In the genomic region with DNA sequence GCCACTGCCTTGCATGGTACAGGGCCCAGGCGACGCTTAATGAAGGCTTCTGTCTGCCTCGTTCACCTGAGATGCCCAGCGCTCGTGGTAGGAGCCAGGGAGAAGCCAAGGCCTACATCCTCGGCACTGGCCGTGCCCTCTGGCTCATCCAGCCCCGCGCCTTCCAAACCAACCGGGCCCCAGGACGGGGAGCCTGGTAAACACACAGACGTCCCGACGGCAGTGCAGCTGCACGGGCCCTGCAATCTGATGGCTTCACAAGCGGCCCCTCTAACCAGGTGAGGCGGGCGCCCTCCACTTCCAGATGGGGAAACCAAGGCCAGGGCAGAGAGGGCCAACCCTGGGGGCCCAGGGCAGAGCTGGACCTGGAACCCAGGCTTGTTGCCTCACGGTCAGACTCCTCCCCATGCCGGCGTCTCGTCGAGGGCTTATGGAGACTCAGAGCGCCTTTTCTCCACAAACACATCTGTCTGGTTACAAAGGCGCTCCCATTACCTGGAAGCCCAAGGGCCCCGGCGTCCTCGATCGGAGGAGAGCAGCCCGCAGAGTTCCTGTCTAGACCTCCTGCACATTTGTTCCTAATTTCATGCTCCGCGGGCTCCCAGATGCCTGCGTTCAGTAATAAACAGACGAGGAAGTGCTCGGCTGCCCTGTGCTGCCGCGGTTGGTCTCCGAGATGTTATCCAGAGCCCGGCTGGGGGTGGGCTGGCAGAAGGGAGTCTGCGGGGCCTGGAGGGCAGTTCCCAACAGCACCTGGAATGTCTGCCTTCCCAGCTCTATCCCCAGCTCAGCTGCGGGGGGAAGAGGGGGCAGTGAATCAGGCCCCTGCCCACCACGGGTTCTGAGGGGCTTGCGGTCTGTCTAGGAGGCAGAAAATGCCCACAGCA, we compare ENCODE assay signal across 14 cellular contexts. TPM values are rescaled to one million over a fixed set of nuclear protein-coding genes. Genes with fewer than 3 reads are reported as not detected.
DNase-seq lines count a peak whose midpoint lies in the region; ATAC-seq, FAIRE-seq and TF ChIP-seq lines count a peak whose summit lies in the region.
"Had no signal": no experiment of that assay in that cellular context is flagged by ENCODE, and none has a peak within 500 bp of the region (broad histone marks: within the 10 kb centered on the region; RNA-seq: fewer than 3 reads in every experiment).

No MANE protein-coding gene starts in this region.

- H3K4me1 ChIP-seq in H1 (replicated peaks in 1 of 4; ENCODE audit: control insufficient read depth in 3 of 4, insufficient read depth in 4 of 4, low read length in 3 of 4) (peaks cover 3 to 22% (median 17%) of the 10 kb centered on the region in 4 experiments), smooth muscle cell (ENCODE audit: low read depth) (peaks cover 37% of the 10 kb centered on the region), psoas muscle (peaks cover 3% of the 10 kb centered on the region)

- peak overlapping the region; percentile 90 for H3K18ac ChIP-seq in H1 (ENCODE audit: extremely low read depth, low read length)

- H3K14ac ChIP-seq in H1 (ENCODE audit: insufficient read length): no peak overlapping the region

- H2AFZ ChIP-seq in H1 (ENCODE audit: low read length): no peak overlapping the region
- peak overlapping the region; percentile 59 for H2AFZ ChIP-seq in smooth muscle cell (ENCODE audit: low read depth)

- no peaks in the 10 kb centered on the region for H3K79me1 ChIP-seq in H1 (ENCODE audit: low read depth, low read length)

- H3K23ac ChIP-seq in H1 (ENCODE audit: insufficient read length): no peak overlapping the region

- peak; percentile 55 for DNase-seq in NCI-H82 (lab: John Stamatoyannopoulos, UW)
- no peak for DNase-seq in NCI-H82 treated with DMSO at 0.1 percent for 48 hours (lab: John Stamatoyannopoulos, UW; ENCODE audit: unreplicated experiment)
- DNase-seq in NCI-H510A (lab: John Stamatoyannopoulos, UW): peak; percentile 63
- peak in 1 of 2 experiments; percentile 68 for DNase-seq in H1 (ENCODE audit: low read depth in 1 of 2, low spot score in 2 of 2)
- no peak for DNase-seq in smooth muscle cell (lab: John Stamatoyannopoulos, UW; ENCODE audit: unreplicated experiment)
- DNase-seq in iPS-NIHi7 (ENCODE audit: extremely low spot score): no peak
- no peak for DNase-seq in iPS-NIHi11 (ENCODE audit: low spot score)
- no peak for DNase-seq in psoas muscle

- no peak for TF ChIP-seq EP300 in H1 (IDR thresholded peaks at IDR 0.05; ENCODE audit: borderline replicate concordance in 1 of 2, low read depth in 2 of 2, low read length in 2 of 2)

- peak overlapping the region; percentile 45 for H4K8ac ChIP-seq in H1 (ENCODE audit: extremely low read depth, insufficient read depth, low read length)

- TF ChIP-seq CTCF in H1 (IDR thresholded peaks at IDR 0.05; ENCODE audit: control extremely low read depth in 1 of 3, insufficient read depth in 1 of 3, low read depth in 1 of 3, low read length in 3 of 3) (no peak), smooth muscle cell (IDR thresholded peaks at IDR 0.05; ENCODE audit: borderline replicate concordance, insufficient read depth, poor library complexity, severe bottlenecking) (no peak), psoas muscle (IDR thresholded peaks at IDR 0.05) (no peak)

- intact Hi-C loops in psoas muscle (cut with DNase I): no loop called here

- H2BK15ac ChIP-seq in H1 (ENCODE audit: low read length): 0 out of 2 replicates have a peak overlapping the region, but pooled peaks have one; percentile 88

- no peaks in the 10 kb centered on the region for H3K36me3 ChIP-seq in H1 (ENCODE audit: control insufficient read depth in 2 of 4, insufficient read depth in 4 of 4, low read length in 3 of 4)
- no peaks in the 10 kb centered on the region for H3K36me3 ChIP-seq in smooth muscle cell (ENCODE audit: low read depth)
- no peaks in the 10 kb centered on the region for H3K36me3 ChIP-seq in psoas muscle (ENCODE audit: insufficient read depth in 1 of 2, low read depth in 1 of 2)

- WGBS in H1 (ENCODE audit: extremely low coverage in 1 of 2, insufficient coverage in 1 of 2, insufficient read length in 1 of 2, insufficient replicate concordance in 2 of 2, low coverage in 1 of 2, low lambda C conversion rate in 2 of 2, missing lambda C conversion rate in 1 of 2), 2 experiments: 76% methylated on average over 43 of the region's 43 CpGs; no CpG with 5 or more reads in 1 of the 2 experiments
- 42% methylated on average over 43 of the region's 43 CpGs for WGBS in smooth muscle cell (ENCODE audit: low lambda C conversion rate)
- WGBS in psoas muscle, 3 donors: 10 to 15% (median 11%) methylated on average over 43 of the region's 43 CpGs

- peak overlapping the region; percentile 6 for H3K4ac ChIP-seq in H1 (replicated peaks; ENCODE audit: insufficient read length, low read depth, low read length)

- H3K4me3 ChIP-seq in H1 (ENCODE audit: extremely low read depth in 1 of 4, insufficient read depth in 2 of 4, low read depth in 3 of 4, low read length in 4 of 4) (no peak overlapping the region), smooth muscle cell (no peak overlapping the region), psoas muscle (no peak overlapping the region)

- no peak for TF ChIP-seq POLR2A in H1 (IDR thresholded peaks at IDR 0.05; ENCODE audit: control extremely low read depth in 1 of 2, low read depth in 2 of 2, low read length in 2 of 2)

- peak overlapping the region; percentile 64 for H4K91ac ChIP-seq in H1 (replicated peaks; ENCODE audit: insufficient read length, low read length)

- H4K20me1 ChIP-seq in H1 (replicated peaks in 1 of 2; ENCODE audit: control insufficient read depth in 1 of 2, insufficient read depth in 2 of 2, low read length in 2 of 2) (no peaks in the 10 kb centered on the region), smooth muscle cell (ENCODE audit: low read depth) (no peaks in the 10 kb centered on the region)

- H2AK5ac ChIP-seq in H1 (ENCODE audit: low read depth, low read length): no peak overlapping the region

- H3K27ac ChIP-seq in H1 (ENCODE audit: low read depth, low read length): no peak overlapping the region
- H3K27ac ChIP-seq in smooth muscle cell (ENCODE audit: low read depth): peak overlapping the region; percentile 57
- no peak overlapping the region for H3K27ac ChIP-seq in psoas muscle

- peak overlapping the region; percentile 3 for H4K5ac ChIP-seq in H1 (ENCODE audit: insufficient read length, low read depth, low read length)

- H3K9ac ChIP-seq in H1 (replicated peaks in 1 of 4; ENCODE audit: extremely low read depth in 1 of 4, low read depth in 3 of 4, low read length in 3 of 4): no peak overlapping the region
- no peak overlapping the region for H3K9ac ChIP-seq in smooth muscle cell (ENCODE audit: low read depth)

- no peak for TF ChIP-seq RAD21 in H1 (IDR thresholded peaks at IDR 0.05 in 1 of 2, conservative IDR thresholded peaks at IDR 0.05 in 1 of 2; ENCODE audit: low read depth in 2 of 2, low read length in 2 of 2)

- no peaks in the 10 kb centered on the region for H3K79me2 ChIP-seq in H1 (ENCODE audit: control insufficient read depth in 1 of 2, insufficient read depth in 2 of 2, low read length in 2 of 2)
- no peaks in the 10 kb centered on the region for H3K79me2 ChIP-seq in smooth muscle cell (ENCODE audit: low read depth)

- no peak for FAIRE-seq in H1 (lab: Jason Lieb, UNC)
- FAIRE-seq: keratinocyte had no signal

- POLR2A ChIA-PET in H1 (lab: Charles Lee; ENCODE audit: partially characterized antibody): interaction anchor here (0.9 to 3.3 kb wide), 2 partner anchors 8 to 42 kb away, joined by 3 to 7 read pairs; no protein-coding TSS in a partner anchor

- no peak overlapping the region for H3K56ac ChIP-seq in H1 (replicated peaks; ENCODE audit: insufficient read length, low read depth, low read length)

- peaks cover 0 to 3% of the 10 kb centered on the region in 2 experiments; a peak in 1 of 4 replicates for H3K9me3 ChIP-seq in H1 (ENCODE audit: insufficient read depth in 2 of 2, low read depth in 1 of 2, low read length in 1 of 2)
- H3K9me3 ChIP-seq in smooth muscle cell (replicated peaks; ENCODE audit: low read depth): no peaks in the 10 kb centered on the region
- H3K9me3 ChIP-seq in psoas muscle: no peaks in the 10 kb centered on the region

- H3K23me2 ChIP-seq in H1 (ENCODE audit: low read depth, low read length): no peaks in the 10 kb centered on the region

- ATAC-seq in psoas muscle: no peak
- ATAC-seq: HCT116; Panc1; stimulated activated memory B cell treated with anti-CD40 and anti-IgM and Interleukin-4, amounts not matched to agents 10 μg/mL and 1 μg/mL and 100 μg/mL, for 72 hours had no signal

- no peak overlapping the region for H2BK120ac ChIP-seq in H1 (replicated peaks; ENCODE audit: low read depth, low read length)

- no peak overlapping the region; the same call in 1 of the 2 replicates for H2BK20ac ChIP-seq in H1 (ENCODE audit: low read length)

- CTCF ChIA-PET in H1 (lab: Charles Lee; ENCODE audit: partially characterized antibody): interaction anchor here (0.9 to 2.8 kb wide), 20 partner anchors 11 to 182 kb away, joined by 3 to 15 read pairs (median 4); partner anchors contain the start of gene ADAMTSL2

- peaks cover 36% of the 10 kb centered on the region for H3F3A ChIP-seq in smooth muscle cell (ENCODE audit: low read depth)

- H3K27me3 ChIP-seq in H1 (replicated peaks in 1 of 4; ENCODE audit: control insufficient read depth in 3 of 4, extremely low read depth in 1 of 4, insufficient read depth in 3 of 4, low read length in 3 of 4) (no peaks in the 10 kb centered on the region), smooth muscle cell (ENCODE audit: low read depth) (no peaks in the 10 kb centered on the region), psoas muscle (ENCODE audit: insufficient read depth in 3 of 3, low read length in 2 of 3) (peaks cover 0 to 69% (median 19%) of the 10 kb centered on the region in 3 donors)

- 0 out of 2 replicates have a peak overlapping the region, but pooled peaks have one; percentile 81 for H2BK5ac ChIP-seq in H1 (ENCODE audit: low read depth, low read length)

- H2BK12ac ChIP-seq in H1 (ENCODE audit: low read depth, low read length): peak overlapping the region; percentile 75; the same call in 1 of the 2 replicates

- H3K4me2 ChIP-seq in H1 (ENCODE audit: insufficient read depth in 1 of 2, low read depth in 2 of 2, low read length in 2 of 2) (0 out of 4 replicates have a peak overlapping the region, but pooled peaks of 1 of the 2 experiments have one; percentile 47), smooth muscle cell (peak overlapping the region; percentile 66)

RNA-seq across cellular contexts. Expression of gene FAM163B, which starts 23.5 kb away (rescaled TPM):
- total RNA-seq in H1 (2021; fragmentation: NEBNext Ultra II Directional; extraction: Animal tissue kit (Norgen Biotek cat#: 25700)): 0.38 and 0.63 TPM in 2 replicates
- polyA plus RNA-seq in H1 (2011; rRNA removed): 1.0 and 2.6 TPM in 2 replicates
- 1.5 TPM for polyA plus RNA-seq in H1 (2011; cell fraction: cytosol; rRNA removed)
- polyA plus RNA-seq in H1 (2011; cell fraction: nucleus; rRNA removed): 3.8 TPM
- 0.64 to 2.1 TPM (median 1.3 TPM) in 4 replicates for polyA plus RNA-seq in H1 (2012, experiment 1 of 2)
- 0.38 TPM for polyA plus RNA-seq in H1 (2012, experiment 2 of 2)
- polyA plus RNA-seq in H1 (2013, experiment 1 of 2): 0.59 TPM
- 0.63 TPM for polyA plus RNA-seq in H1 (2013, experiment 2 of 2)
- 1.2 TPM in 2 replicates for polyA minus RNA-seq in H1 (2011; rRNA and poly(A)+ RNA removed)
- not detected for polyA minus RNA-seq in H1 (2011; cell fraction: cytosol; rRNA and poly(A)+ RNA removed)
- 1.3 TPM for polyA minus RNA-seq in H1 (2011; cell fraction: nucleus; rRNA and poly(A)+ RNA removed)
- 0.49 and 8.0 TPM in 2 replicates for total RNA-seq in smooth muscle cell
- 3.4 and 5.0 TPM in 2 replicates for polyA plus RNA-seq in smooth muscle cell
- not detected for total RNA-seq in psoas muscle
- polyA plus RNA-seq in psoas muscle: not detected
- total RNA-seq: LHCN-M2 had no signal
- polyA plus RNA-seq: AG04450, keratinocyte had no signal

RNA-seq across cellular contexts. Expression of gene DBH, which starts 50.4 kb away (rescaled TPM):
- total RNA-seq in H1 (2021; fragmentation: NEBNext Ultra II Directional; extraction: Animal tissue kit (Norgen Biotek cat#: 25700)): 0.29 TPM in 1 of 2 replicates, not detected in the other
- 0.18 and 0.24 TPM in 2 replicates for polyA plus RNA-seq in H1 (2011; rRNA removed)
- 0.17 TPM for polyA plus RNA-seq in H1 (2011; cell fraction: cytosol; rRNA removed)
- polyA plus RNA-seq in H1 (2011; cell fraction: nucleus; rRNA removed): 0.76 TPM
- polyA plus RNA-seq in H1 (2012, experiment 1 of 2): 0.11 to 0.53 TPM (median 0.31 TPM) in 4 replicates
- polyA plus RNA-seq in H1 (2012, experiment 2 of 2): 0.12 TPM
- polyA plus RNA-seq in H1 (2013, experiment 1 of 2): 0.20 TPM
- polyA plus RNA-seq in H1 (2013, experiment 2 of 2): 0.26 TPM
- 0.10 and 0.22 TPM in 2 replicates for polyA minus RNA-seq in H1 (2011; rRNA and poly(A)+ RNA removed)
- polyA minus RNA-seq in H1 (2011; cell fraction: cytosol; rRNA and poly(A)+ RNA removed): not detected
- 0.40 TPM for polyA minus RNA-seq in H1 (2011; cell fraction: nucleus; rRNA and poly(A)+ RNA removed)
- total RNA-seq in smooth muscle cell: not detected in 2 replicates
- polyA plus RNA-seq in smooth muscle cell: 0.22 and 0.48 TPM in 2 replicates
- total RNA-seq in psoas muscle: under 1 TPM in 2 of 4 donors, not detected in 2; 0.06 to 0.30 TPM
- under 1 TPM in 2 of 3 donors, not detected in 1; 0.01 to 0.04 TPM for polyA plus RNA-seq in psoas muscle
- total RNA-seq: LHCN-M2 had no signal
- polyA plus RNA-seq: AG04450, keratinocyte had no signal

RNA-seq across cellular contexts. Expression of gene ADAMTSL2, which starts 51.2 kb away (rescaled TPM):
- total RNA-seq in H1 (2021; fragmentation: NEBNext Ultra II Directional; extraction: Animal tissue kit (Norgen Biotek cat#: 25700)): 0.69 and 0.74 TPM in 2 replicates
- polyA plus RNA-seq in H1 (2011; rRNA removed) (0.76 and 1.0 TPM in 2 replicates), smooth muscle cell (8.9 and 10.5 TPM in 2 replicates), psoas muscle (under 1 TPM; 0.21 to 0.75 (median 0.29) TPM)
- 0.79 TPM for polyA plus RNA-seq in H1 (2011; cell fraction: cytosol; rRNA removed)
- polyA plus RNA-seq in H1 (2011; cell fraction: nucleus; rRNA removed): 2.6 TPM
- 0.29 to 1.0 TPM (median 0.65 TPM) in 4 replicates for polyA plus RNA-seq in H1 (2012, experiment 1 of 2)
- polyA plus RNA-seq in H1 (2012, experiment 2 of 2): 0.41 TPM
- polyA plus RNA-seq in H1 (2013, experiment 1 of 2): 0.39 TPM
- polyA plus RNA-seq in H1 (2013, experiment 2 of 2): 0.29 TPM
- polyA minus RNA-seq in H1 (2011; rRNA and poly(A)+ RNA removed): 0.13 and 0.73 TPM in 2 replicates
- polyA minus RNA-seq in H1 (2011; cell fraction: cytosol; rRNA and poly(A)+ RNA removed): 0.29 TPM
- polyA minus RNA-seq in H1 (2011; cell fraction: nucleus; rRNA and poly(A)+ RNA removed): 0.60 TPM
- total RNA-seq in smooth muscle cell (8.1 and 8.9 TPM in 2 replicates), psoas muscle (1 to 10 TPM in 2 of 4 donors, under 1 TPM in 2; 0.34 to 5.4 (median 2.4) TPM)
- total RNA-seq: LHCN-M2 had no signal
- polyA plus RNA-seq: AG04450, keratinocyte had no signal

Comparison
In these comparisons a context has a peak if more than half of its experiments do, and no peak if none do; other contexts are left out.
1. DNase-seq: peak in NCI-H82 (single experiment) and NCI-H510A (single experiment); none in NCI-H82 treated with DMSO at 0.1 percent for 48 hours (single experiment), smooth muscle cell (single experiment), iPS-NIHi7 (single experiment), iPS-NIHi11 (single experiment) and psoas muscle (0 of 2).